1 cellular context compared by ENCODE assay signal in genomic region chr1:22005261-22006149, GRCh38.
TF ChIP-seq lines count a peak whose summit lies in the region.

No MANE protein-coding gene starts in this region.

TF ChIP-seq in HepG2, 621 proteins besides CTCF, POLR2A, EP300 and RAD21:
- TF ChIP-seq SMC3 (IDR thresholded peaks at IDR 0.05; ENCODE audit: low read length), result peak; percentile 32; the same call in 1 of the 2 replicates
- TF ChIP-seq HNF1B (CRISPR knock-in tag; IDR thresholded peaks at IDR 0.05), result peak; percentile 50; the same call in 1 of the 2 replicates
- peak; percentile 23; the same call in 1 of the 2 replicates for TF ChIP-seq ZNF687 (CRISPR knock-in tag; IDR thresholded peaks at IDR 0.05)
- peak; percentile 10; the same call in 1 of the 2 replicates for TF ChIP-seq FOXA3 (CRISPR knock-in tag; IDR thresholded peaks at IDR 0.05)
- TF ChIP-seq ZNF501 (CRISPR knock-in tag; IDR thresholded peaks at IDR 0.05), result peak; percentile 49; the same call in 1 of the 2 replicates
- TF ChIP-seq STAG1 (CRISPR knock-in tag; IDR thresholded peaks at IDR 0.05), result peak; percentile 76
- TF ChIP-seq GATAD1 (CRISPR knock-in tag; IDR thresholded peaks at IDR 0.05), result 0 out of 2 replicates have a peak, but pooled peaks have one; percentile 33
